Comparison of ENCODE assay signal across 16 cellular contexts in the genomic region with DNA sequence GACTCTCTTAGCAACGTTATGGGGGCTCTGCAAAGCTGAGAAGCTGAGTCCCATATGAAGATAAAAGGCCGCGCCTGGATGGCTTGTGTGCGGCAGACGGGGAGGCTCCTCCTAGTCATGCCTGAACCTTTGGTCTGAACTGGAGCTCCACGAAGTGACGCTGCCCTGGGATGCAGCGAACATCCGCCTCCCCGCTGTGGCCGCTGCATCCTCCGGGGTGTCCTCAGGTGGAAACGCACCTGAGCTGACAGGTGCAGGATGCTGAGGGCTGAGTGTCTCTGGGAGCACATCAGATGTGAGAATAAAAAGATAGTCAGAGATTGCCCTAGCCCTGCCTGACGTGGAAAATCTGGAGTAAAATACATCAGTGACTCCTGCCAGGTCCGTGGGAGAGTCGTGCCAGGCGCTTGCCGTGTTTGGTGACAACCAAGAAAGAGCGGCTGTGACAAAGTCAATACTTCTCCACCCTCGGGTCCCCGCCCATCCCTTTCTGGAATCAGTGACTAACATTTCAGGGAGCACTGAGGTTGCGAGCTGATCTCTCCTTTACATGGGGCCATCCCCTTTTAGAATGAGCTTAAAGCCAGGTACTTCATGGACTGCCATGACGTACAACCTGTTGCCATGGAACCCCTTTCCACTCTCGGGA.
"Had no signal": no experiment of that assay in that cellular context is flagged by ENCODE, and none has a peak within 500 bp of the region (broad histone marks: within the 10 kb centered on the region; RNA-seq: fewer than 3 reads in every experiment).

No MANE protein-coding gene starts in this region.

- H3K36me3 Mint-ChIP-seq: activated CD4-positive, alpha-beta memory T cell treated with anti-CD3 and anti-CD28 coated beads for 36 hours; activated naive CD8-positive, alpha-beta T cell treated with anti-CD3 and anti-CD28 coated beads for 36 hours had no signal

- H3K27ac Mint-ChIP-seq: activated CD4-positive, alpha-beta memory T cell treated with anti-CD3 and anti-CD28 coated beads for 36 hours; activated CD4-positive, alpha-beta T cell treated with anti-CD3 and anti-CD28 coated beads for 36 hours; activated naive CD8-positive, alpha-beta T cell treated with anti-CD3 and anti-CD28 coated beads for 36 hours; stimulated activated naive CD8-positive, alpha-beta T cell treated with anti-CD3 and anti-CD28 coated beads, Interleukin-15, Interleukin-2, amounts not matched to agents 100 ng/mL and 50 ng/mL, for 24 hours had no signal

- H3K9me3 Mint-ChIP-seq: activated CD4-positive, alpha-beta memory T cell treated with anti-CD3 and anti-CD28 coated beads for 36 hours; activated naive CD8-positive, alpha-beta T cell treated with anti-CD3 and anti-CD28 coated beads for 36 hours; central memory CD8-positive, alpha-beta T cell; stimulated activated naive CD8-positive, alpha-beta T cell treated with anti-CD3 and anti-CD28 coated beads, Interleukin-15, Interleukin-2, amounts not matched to agents 100 ng/mL and 50 ng/mL, for 24 hours had no signal

- DNase-seq: activated CD4-positive, alpha-beta memory T cell treated with anti-CD3 and anti-CD28 coated beads for 36 hours; activated CD4-positive, alpha-beta T cell treated with anti-CD3 and anti-CD28 coated beads for 36 hours; activated naive CD4-positive, alpha-beta T cell treated with Interleukin-2 at 50 U/mL for 16 hours; activated naive CD8-positive, alpha-beta T cell treated with anti-CD3 and anti-CD28 coated beads for 36 hours; activated T-cell treated with anti-CD3 and anti-CD28 coated beads, Interleukin-2, amount 50 U/mL, for 48 hours; esophagus squamous epithelium; heart left ventricle; retina; stimulated activated CD4-positive, alpha-beta T cell treated with anti-CD3 and anti-CD28 coated beads, Interleukin-4, amount 100 ng/mL, for 4 hours; T-helper 9 cell; tibial artery had no signal

- H3K4me3 ChIP-seq: breast epithelium, coronary artery, esophagus squamous epithelium, gastroesophageal sphincter, heart left ventricle, tibial artery had no signal

- H3K4me1 ChIP-seq: breast epithelium, esophagus squamous epithelium, tibial artery had no signal

- H3K27me3 Mint-ChIP-seq: activated CD4-positive, alpha-beta memory T cell treated with anti-CD3 and anti-CD28 coated beads for 36 hours; central memory CD8-positive, alpha-beta T cell had no signal

- H3K36me3 ChIP-seq: breast epithelium, esophagus squamous epithelium, gastroesophageal sphincter, heart left ventricle, tibial artery had no signal

- H3K4me3 Mint-ChIP-seq: activated CD4-positive, alpha-beta memory T cell treated with anti-CD3 and anti-CD28 coated beads for 36 hours; activated CD4-positive, alpha-beta T cell treated with anti-CD3 and anti-CD28 coated beads for 36 hours; activated naive CD8-positive, alpha-beta T cell treated with anti-CD3 and anti-CD28 coated beads for 36 hours; central memory CD8-positive, alpha-beta T cell; stimulated activated naive CD8-positive, alpha-beta T cell treated with anti-CD3 and anti-CD28 coated beads, Interleukin-15, Interleukin-2, amounts not matched to agents 100 ng/mL and 50 ng/mL, for 24 hours had no signal

- H3K4me1 Mint-ChIP-seq: activated CD4-positive, alpha-beta T cell treated with anti-CD3 and anti-CD28 coated beads for 36 hours; activated naive CD8-positive, alpha-beta T cell treated with anti-CD3 and anti-CD28 coated beads for 36 hours; central memory CD8-positive, alpha-beta T cell had no signal

- H3K27me3 ChIP-seq: breast epithelium, gastroesophageal sphincter, heart left ventricle had no signal

- H3K9me3 ChIP-seq: breast epithelium, esophagus squamous epithelium, gastroesophageal sphincter, heart left ventricle, tibial artery had no signal

- H3K27ac ChIP-seq: breast epithelium, coronary artery, esophagus squamous epithelium, gastroesophageal sphincter, heart left ventricle, tibial artery had no signal
